ENCODE assay signal across 2 cellular contexts in the genomic region with DNA sequence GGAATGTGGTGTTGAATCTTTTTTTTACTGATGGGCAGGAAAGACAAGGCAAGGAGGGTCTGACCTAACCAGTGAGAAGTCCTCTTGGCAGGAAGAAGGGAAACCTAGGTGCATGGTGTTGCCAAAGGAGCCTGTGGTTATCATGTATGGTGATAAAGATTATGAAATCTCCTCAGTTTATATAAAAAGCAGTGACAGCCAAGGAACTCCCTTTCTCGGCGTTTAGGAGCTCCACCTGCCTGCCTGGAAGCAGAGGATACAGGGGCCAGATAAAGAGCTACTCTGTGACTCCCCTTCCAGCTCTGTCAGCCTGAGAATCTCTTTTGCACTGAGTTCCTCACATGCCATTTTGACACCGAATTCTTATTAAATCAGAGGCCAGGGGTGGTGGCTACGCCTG.
TF ChIP-seq lines count a peak whose summit lies in the region.

No MANE protein-coding gene starts in this region.

TF ChIP-seq in IMR-90, 13 proteins besides CTCF, POLR2A, EP300 and RAD21:
- TF ChIP-seq, protein P1, sequence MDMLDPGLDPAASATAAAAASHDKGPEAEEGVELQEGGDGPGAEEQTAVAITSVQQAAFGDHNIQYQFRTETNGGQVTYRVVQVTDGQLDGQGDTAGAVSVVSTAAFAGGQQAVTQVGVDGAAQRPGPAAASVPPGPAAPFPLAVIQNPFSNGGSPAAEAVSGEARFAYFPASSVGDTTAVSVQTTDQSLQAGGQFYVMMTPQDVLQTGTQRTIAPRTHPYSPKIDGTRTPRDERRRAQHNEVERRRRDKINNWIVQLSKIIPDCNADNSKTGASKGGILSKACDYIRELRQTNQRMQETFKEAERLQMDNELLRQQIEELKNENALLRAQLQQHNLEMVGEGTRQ (IDR thresholded peaks at IDR 0.05; ENCODE audit: low read depth, low read length) = no peak
- no peak for TF ChIP-seq BHLHE40 (IDR thresholded peaks at IDR 0.05; ENCODE audit: low read depth, low read length)
- no peak for TF ChIP-seq CHD1 (IDR thresholded peaks at IDR 0.05; ENCODE audit: low read depth, low read length)
- TF ChIP-seq CEBPB (IDR thresholded peaks at IDR 0.05; ENCODE audit: low read depth, low read length) = no peak
- TF ChIP-seq NFE2L2 (IDR thresholded peaks at IDR 0.05; ENCODE audit: low read depth, low read length) = no peak
- TF ChIP-seq SMC3 (IDR thresholded peaks at IDR 0.05; ENCODE audit: low read depth, low read length) = no peak
- TF ChIP-seq MAZ (IDR thresholded peaks at IDR 0.05; ENCODE audit: borderline replicate concordance, low read depth, low read length) = no peak
- TF ChIP-seq RCOR1 (IDR thresholded peaks at IDR 0.05; ENCODE audit: insufficient replicate concordance, low read length) = no peak
- no peak for TF ChIP-seq MXI1 (IDR thresholded peaks at IDR 0.05; ENCODE audit: borderline replicate concordance, low read depth, low read length)
- TF ChIP-seq, protein P2, sequence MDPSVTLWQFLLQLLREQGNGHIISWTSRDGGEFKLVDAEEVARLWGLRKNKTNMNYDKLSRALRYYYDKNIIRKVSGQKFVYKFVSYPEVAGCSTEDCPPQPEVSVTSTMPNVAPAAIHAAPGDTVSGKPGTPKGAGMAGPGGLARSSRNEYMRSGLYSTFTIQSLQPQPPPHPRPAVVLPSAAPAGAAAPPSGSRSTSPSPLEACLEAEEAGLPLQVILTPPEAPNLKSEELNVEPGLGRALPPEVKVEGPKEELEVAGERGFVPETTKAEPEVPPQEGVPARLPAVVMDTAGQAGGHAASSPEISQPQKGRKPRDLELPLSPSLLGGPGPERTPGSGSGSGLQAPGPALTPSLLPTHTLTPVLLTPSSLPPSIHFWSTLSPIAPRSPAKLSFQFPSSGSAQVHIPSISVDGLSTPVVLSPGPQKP (IDR thresholded peaks at IDR 0.05; ENCODE audit: borderline replicate concordance, low read depth, low read length) = no peak
- TF ChIP-seq FOS (IDR thresholded peaks at IDR 0.05; ENCODE audit: low read depth, low read length) = no peak
- TF ChIP-seq RFX5 (IDR thresholded peaks at IDR 0.05; ENCODE audit: low read depth, low read length) = no peak
- TF ChIP-seq MAFK (IDR thresholded peaks at IDR 0.05; ENCODE audit: low read depth, low read length) = no peak

TF ChIP-seq in WTC11, 78 proteins besides CTCF, POLR2A, EP300 and RAD21:
- TF ChIP-seq, protein P3, sequence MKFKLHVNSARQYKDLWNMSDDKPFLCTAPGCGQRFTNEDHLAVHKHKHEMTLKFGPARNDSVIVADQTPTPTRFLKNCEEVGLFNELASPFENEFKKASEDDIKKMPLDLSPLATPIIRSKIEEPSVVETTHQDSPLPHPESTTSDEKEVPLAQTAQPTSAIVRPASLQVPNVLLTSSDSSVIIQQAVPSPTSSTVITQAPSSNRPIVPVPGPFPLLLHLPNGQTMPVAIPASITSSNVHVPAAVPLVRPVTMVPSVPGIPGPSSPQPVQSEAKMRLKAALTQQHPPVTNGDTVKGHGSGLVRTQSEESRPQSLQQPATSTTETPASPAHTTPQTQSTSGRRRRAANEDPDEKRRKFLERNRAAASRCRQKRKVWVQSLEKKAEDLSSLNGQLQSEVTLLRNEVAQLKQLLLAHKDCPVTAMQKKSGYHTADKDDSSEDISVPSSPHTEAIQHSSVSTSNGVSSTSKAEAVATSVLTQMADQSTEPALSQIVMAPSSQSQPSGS (CRISPR knock-in tag; IDR thresholded peaks at IDR 0.05; ENCODE audit: borderline replicate concordance, low read depth) = no peak
- TF ChIP-seq, protein P4, sequence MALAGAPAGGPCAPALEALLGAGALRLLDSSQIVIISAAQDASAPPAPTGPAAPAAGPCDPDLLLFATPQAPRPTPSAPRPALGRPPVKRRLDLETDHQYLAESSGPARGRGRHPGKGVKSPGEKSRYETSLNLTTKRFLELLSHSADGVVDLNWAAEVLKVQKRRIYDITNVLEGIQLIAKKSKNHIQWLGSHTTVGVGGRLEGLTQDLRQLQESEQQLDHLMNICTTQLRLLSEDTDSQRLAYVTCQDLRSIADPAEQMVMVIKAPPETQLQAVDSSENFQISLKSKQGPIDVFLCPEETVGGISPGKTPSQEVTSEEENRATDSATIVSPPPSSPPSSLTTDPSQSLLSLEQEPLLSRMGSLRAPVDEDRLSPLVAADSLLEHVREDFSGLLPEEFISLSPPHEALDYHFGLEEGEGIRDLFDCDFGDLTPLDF (CRISPR knock-in tag; IDR thresholded peaks at IDR 0.05) = no peak
- TF ChIP-seq, protein P5, sequence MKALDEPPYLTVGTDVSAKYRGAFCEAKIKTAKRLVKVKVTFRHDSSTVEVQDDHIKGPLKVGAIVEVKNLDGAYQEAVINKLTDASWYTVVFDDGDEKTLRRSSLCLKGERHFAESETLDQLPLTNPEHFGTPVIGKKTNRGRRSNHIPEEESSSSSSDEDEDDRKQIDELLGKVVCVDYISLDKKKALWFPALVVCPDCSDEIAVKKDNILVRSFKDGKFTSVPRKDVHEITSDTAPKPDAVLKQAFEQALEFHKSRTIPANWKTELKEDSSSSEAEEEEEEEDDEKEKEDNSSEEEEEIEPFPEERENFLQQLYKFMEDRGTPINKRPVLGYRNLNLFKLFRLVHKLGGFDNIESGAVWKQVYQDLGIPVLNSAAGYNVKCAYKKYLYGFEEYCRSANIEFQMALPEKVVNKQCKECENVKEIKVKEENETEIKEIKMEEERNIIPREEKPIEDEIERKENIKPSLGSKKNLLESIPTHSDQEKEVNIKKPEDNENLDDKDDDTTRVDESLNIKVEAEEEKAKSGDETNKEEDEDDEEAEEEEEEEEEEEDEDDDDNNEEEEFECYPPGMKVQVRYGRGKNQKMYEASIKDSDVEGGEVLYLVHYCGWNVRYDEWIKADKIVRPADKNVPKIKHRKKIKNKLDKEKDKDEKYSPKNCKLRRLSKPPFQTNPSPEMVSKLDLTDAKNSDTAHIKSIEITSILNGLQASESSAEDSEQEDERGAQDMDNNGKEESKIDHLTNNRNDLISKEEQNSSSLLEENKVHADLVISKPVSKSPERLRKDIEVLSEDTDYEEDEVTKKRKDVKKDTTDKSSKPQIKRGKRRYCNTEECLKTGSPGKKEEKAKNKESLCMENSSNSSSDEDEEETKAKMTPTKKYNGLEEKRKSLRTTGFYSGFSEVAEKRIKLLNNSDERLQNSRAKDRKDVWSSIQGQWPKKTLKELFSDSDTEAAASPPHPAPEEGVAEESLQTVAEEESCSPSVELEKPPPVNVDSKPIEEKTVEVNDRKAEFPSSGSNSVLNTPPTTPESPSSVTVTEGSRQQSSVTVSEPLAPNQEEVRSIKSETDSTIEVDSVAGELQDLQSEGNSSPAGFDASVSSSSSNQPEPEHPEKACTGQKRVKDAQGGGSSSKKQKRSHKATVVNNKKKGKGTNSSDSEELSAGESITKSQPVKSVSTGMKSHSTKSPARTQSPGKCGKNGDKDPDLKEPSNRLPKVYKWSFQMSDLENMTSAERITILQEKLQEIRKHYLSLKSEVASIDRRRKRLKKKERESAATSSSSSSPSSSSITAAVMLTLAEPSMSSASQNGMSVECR (CRISPR knock-in tag; IDR thresholded peaks at IDR 0.05; ENCODE audit: borderline replicate concordance) = no peak
- TF ChIP-seq ESRRA (CRISPR knock-in tag; IDR thresholded peaks at IDR 0.05; ENCODE audit: borderline replicate concordance) (no peak), NR1H2 (CRISPR knock-in tag; IDR thresholded peaks at IDR 0.05) (no peak), NFYB (CRISPR knock-in tag; conservative IDR thresholded peaks at IDR 0.05; ENCODE audit: low read depth) (no peak), SP1 (CRISPR knock-in tag; conservative IDR thresholded peaks at IDR 0.05) (no peak), KAT7 (CRISPR knock-in tag; IDR thresholded peaks at IDR 0.05; ENCODE audit: borderline replicate concordance) (no peak)
